ENCODE assay signal across 8 cellular contexts in genomic region chr2:178109813-178110212, GRCh38. TPM values are rescaled to one million over a fixed set of nuclear protein-coding genes. Genes with fewer than 3 reads are reported as not detected.
A peak's percentile ranks its signal among the peaks of the same experiment; 100 is the strongest.
DNase-seq lines count a peak whose midpoint lies in the region; ATAC-seq and TF ChIP-seq lines count a peak whose summit lies in the region.

No MANE protein-coding gene starts in this region.

- H3K36me3 Mint-ChIP-seq in activated naive CD4-positive, alpha-beta T cell treated with anti-CD3 and anti-CD28 coated beads, Interleukin-2, amount 50 U/mL, for 24 hours: peaks cover 2% of the 10 kb centered on the region
- H3K36me3 Mint-ChIP-seq in activated naive CD4-positive, alpha-beta T cell treated with anti-CD3 and anti-CD28 coated beads, Interleukin-2, amount 50 U/mL, for 72 hours: peaks cover 0 to 9% of the 10 kb centered on the region in 2 donors

- 13 to 34% methylated on average over 1 of the region's 1 CpG for WGBS in testis, 2 donors

- H3K27ac ChIP-seq in testis: no peak overlapping the region

- H3K27me3 ChIP-seq in testis: no peaks in the 10 kb centered on the region

- H3K4me3 Mint-ChIP-seq in activated naive CD4-positive, alpha-beta T cell treated with anti-CD3 and anti-CD28 coated beads, Interleukin-2, amount 50 U/mL, for 24 hours: peak overlapping the region; percentile 61

- peaks cover 32% of the 10 kb centered on the region for H3K4me1 Mint-ChIP-seq in activated naive CD4-positive, alpha-beta T cell treated with anti-CD3 and anti-CD28 coated beads, Interleukin-2, amount 50 U/mL, for 24 hours

- no peak for ATAC-seq in activated naive CD4-positive, alpha-beta T cell treated with anti-CD3 and anti-CD28 coated beads, Interleukin-2, amount 50 U/mL, for 72 hours
- no peak for ATAC-seq in HG03521 (IDR thresholded peaks at IDR 0.05; ENCODE audit: unreplicated experiment)

- H3K9me3 ChIP-seq in testis: no peaks in the 10 kb centered on the region

- H3K27me3 Mint-ChIP-seq in activated naive CD4-positive, alpha-beta T cell treated with anti-CD3 and anti-CD28 coated beads, Interleukin-2, amount 50 U/mL, for 24 hours: no peaks in the 10 kb centered on the region

- no peak overlapping the region for H3K27ac Mint-ChIP-seq in activated naive CD4-positive, alpha-beta T cell treated with anti-CD3 and anti-CD28 coated beads, Interleukin-2, amount 50 U/mL, for 24 hours
- no peak overlapping the region for H3K27ac Mint-ChIP-seq in activated naive CD4-positive, alpha-beta T cell treated with anti-CD3 and anti-CD28 coated beads, Interleukin-2, amount 50 U/mL, for 72 hours

- no peak for TF ChIP-seq POLR2A in testis (IDR thresholded peaks at IDR 0.05)

- intact Hi-C loops in testis (cut with DNase I; ENCODE audit: low total_unique reads): no loop called here

- peaks cover 9% of the 10 kb centered on the region for H3K4me1 ChIP-seq in testis

- no peaks in the 10 kb centered on the region for H3K36me3 ChIP-seq in testis (ENCODE audit: low read depth, missing control alignments)

- peak; percentile 41 to 57 (median 46) for TF ChIP-seq CTCF in testis (IDR thresholded peaks at IDR 0.05)

- no peak for DNase-seq in activated naive CD4-positive, alpha-beta T cell treated with anti-CD3 and anti-CD28 coated beads, Interleukin-2, amount 50 U/mL, for 72 hours (ENCODE audit: low spot score in 2 of 2)
- DNase-seq in NCI-H1105 treated with DMSO at 0.1 percent for 48 hours (lab: John Stamatoyannopoulos, UW) (peak; percentile 65), SW480 (ENCODE audit: low spot score) (peak; percentile 62), glomerular endothelial cell (ENCODE audit: extremely low read depth, low read depth, low spot score) (peak; percentile 5), testis (no peak)
- DNase-seq in activated CD4-positive, alpha-beta T cell treated with anti-CD3 and anti-CD28 coated beads for 48 hours: no peak

- H3K9me3 Mint-ChIP-seq in activated naive CD4-positive, alpha-beta T cell treated with anti-CD3 and anti-CD28 coated beads, Interleukin-2, amount 50 U/mL, for 24 hours: no peaks in the 10 kb centered on the region
- H3K9me3 Mint-ChIP-seq in activated naive CD4-positive, alpha-beta T cell treated with anti-CD3 and anti-CD28 coated beads, Interleukin-2, amount 50 U/mL, for 72 hours: peaks cover 0 to 5% of the 10 kb centered on the region in 2 donors

- H3K4me3 ChIP-seq in testis: no peak overlapping the region

RNA-seq across cellular contexts. Expression of gene RBM45, which starts 2.4 kb away (rescaled TPM):
- total RNA-seq in activated naive CD4-positive, alpha-beta T cell treated with anti-CD3 and anti-CD28 coated beads, Interleukin-2, amount 50 U/mL, for 72 hours: 10 to 100 TPM in 1 of 2 donors, 1 to 10 TPM in 1; 4.9 to 12.3 TPM
- total RNA-seq in glomerular endothelial cell: 9.3 and 16.1 TPM in 2 replicates
- total RNA-seq in testis: 10 to 100 TPM; 18.6 to 26.8 TPM
- 11.2 TPM for polyA plus RNA-seq in testis (ENCODE audit: insufficient read depth, low read depth, low replicate concordance)

RNA-seq across cellular contexts. Expression of gene PDE11A, which starts 37.2 kb away (rescaled TPM):
- not detected for total RNA-seq in activated naive CD4-positive, alpha-beta T cell treated with anti-CD3 and anti-CD28 coated beads, Interleukin-2, amount 50 U/mL, for 72 hours
- 0.48 TPM in 1 of 2 replicates, not detected in the other for total RNA-seq in glomerular endothelial cell
- total RNA-seq in testis: 1 to 10 TPM; 2.2 to 3.3 TPM
- 7.8 TPM for polyA plus RNA-seq in testis (ENCODE audit: insufficient read depth, low read depth, low replicate concordance)

Comparison
In these comparisons a context has a peak if more than half of its experiments do, and no peak if none do; other contexts are left out.
1. DNase-seq: peak in NCI-H1105 treated with DMSO at 0.1 percent for 48 hours (single experiment), SW480 (single experiment) and glomerular endothelial cell (single experiment); none in activated naive CD4-positive, alpha-beta T cell treated with anti-CD3 and anti-CD28 coated beads, Interleukin-2, amount 50 U/mL, for 72 hours (0 of 2), testis (single experiment) and activated CD4-positive, alpha-beta T cell treated with anti-CD3 and anti-CD28 coated beads for 48 hours (single experiment).